ENCODE assay signal across 2 cellular contexts in the genomic region with DNA sequence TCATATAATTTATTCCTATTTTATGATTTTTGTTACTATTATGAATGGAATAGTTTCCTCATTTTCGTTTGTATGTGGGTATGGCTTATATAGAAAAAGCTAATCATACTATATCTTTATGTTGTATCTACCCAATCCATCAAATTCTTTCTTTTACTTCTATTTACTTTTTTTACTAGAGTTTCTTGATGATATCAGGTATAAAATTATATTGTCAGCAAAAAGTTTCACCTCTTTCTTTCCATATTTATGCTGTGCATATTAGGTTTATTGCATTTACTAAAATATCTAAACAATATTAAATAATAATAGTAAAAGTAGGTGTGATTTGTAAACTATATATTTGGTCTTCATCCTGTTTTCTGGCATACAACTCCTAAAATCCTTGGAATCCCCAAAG.
TF ChIP-seq lines count a peak whose summit lies in the region.

No MANE protein-coding gene starts in this region.

TF ChIP-seq in HepG2, 621 proteins besides CTCF, POLR2A, EP300 and RAD21:
- TF ChIP-seq, protein P1, sequence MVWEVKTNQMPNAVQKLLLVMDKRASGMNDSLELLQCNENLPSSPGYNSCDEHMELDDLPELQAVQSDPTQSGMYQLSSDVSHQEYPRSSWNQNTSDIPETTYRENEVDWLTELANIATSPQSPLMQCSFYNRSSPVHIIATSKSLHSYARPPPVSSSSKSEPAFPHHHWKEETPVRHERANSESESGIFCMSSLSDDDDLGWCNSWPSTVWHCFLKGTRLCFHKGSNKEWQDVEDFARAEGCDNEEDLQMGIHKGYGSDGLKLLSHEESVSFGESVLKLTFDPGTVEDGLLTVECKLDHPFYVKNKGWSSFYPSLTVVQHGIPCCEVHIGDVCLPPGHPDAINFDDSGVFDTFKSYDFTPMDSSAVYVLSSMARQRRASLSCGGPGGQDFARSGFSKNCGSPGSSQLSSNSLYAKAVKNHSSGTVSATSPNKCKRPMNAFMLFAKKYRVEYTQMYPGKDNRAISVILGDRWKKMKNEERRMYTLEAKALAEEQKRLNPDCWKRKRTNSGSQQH (CRISPR knock-in tag; IDR thresholded peaks at IDR 0.05; ENCODE audit: low read depth) = no peak
- no peak for TF ChIP-seq SRY (CRISPR knock-in tag; IDR thresholded peaks at IDR 0.05)
- TF ChIP-seq, protein P2, sequence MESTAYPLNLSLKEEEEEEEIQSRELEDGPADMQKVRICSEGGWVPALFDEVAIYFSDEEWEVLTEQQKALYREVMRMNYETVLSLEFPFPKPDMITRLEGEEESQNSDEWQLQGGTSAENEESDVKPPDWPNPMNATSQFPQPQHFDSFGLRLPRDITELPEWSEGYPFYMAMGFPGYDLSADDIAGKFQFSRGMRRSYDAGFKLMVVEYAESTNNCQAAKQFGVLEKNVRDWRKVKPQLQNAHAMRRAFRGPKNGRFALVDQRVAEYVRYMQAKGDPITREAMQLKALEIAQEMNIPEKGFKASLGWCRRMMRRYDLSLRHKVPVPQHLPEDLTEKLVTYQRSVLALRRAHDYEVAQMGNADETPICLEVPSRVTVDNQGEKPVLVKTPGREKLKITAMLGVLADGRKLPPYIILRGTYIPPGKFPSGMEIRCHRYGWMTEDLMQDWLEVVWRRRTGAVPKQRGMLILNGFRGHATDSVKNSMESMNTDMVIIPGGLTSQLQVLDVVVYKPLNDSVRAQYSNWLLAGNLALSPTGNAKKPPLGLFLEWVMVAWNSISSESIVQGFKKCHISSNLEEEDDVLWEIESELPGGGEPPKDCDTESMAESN (CRISPR knock-in tag; conservative IDR thresholded peaks at IDR 0.05) = no peak
- TF ChIP-seq ZNF253 (CRISPR knock-in tag; IDR thresholded peaks at IDR 0.05; ENCODE audit: borderline replicate concordance) = no peak
- TF ChIP-seq MAFF (IDR thresholded peaks at IDR 0.05; ENCODE audit: low read depth, low read length) = peak; percentile 48; the same call in 1 of the 2 replicates
- no peak for TF ChIP-seq CEBPB (IDR thresholded peaks at IDR 0.05; ENCODE audit: borderline replicate concordance, low read depth, low read length)
- TF ChIP-seq, protein P3, sequence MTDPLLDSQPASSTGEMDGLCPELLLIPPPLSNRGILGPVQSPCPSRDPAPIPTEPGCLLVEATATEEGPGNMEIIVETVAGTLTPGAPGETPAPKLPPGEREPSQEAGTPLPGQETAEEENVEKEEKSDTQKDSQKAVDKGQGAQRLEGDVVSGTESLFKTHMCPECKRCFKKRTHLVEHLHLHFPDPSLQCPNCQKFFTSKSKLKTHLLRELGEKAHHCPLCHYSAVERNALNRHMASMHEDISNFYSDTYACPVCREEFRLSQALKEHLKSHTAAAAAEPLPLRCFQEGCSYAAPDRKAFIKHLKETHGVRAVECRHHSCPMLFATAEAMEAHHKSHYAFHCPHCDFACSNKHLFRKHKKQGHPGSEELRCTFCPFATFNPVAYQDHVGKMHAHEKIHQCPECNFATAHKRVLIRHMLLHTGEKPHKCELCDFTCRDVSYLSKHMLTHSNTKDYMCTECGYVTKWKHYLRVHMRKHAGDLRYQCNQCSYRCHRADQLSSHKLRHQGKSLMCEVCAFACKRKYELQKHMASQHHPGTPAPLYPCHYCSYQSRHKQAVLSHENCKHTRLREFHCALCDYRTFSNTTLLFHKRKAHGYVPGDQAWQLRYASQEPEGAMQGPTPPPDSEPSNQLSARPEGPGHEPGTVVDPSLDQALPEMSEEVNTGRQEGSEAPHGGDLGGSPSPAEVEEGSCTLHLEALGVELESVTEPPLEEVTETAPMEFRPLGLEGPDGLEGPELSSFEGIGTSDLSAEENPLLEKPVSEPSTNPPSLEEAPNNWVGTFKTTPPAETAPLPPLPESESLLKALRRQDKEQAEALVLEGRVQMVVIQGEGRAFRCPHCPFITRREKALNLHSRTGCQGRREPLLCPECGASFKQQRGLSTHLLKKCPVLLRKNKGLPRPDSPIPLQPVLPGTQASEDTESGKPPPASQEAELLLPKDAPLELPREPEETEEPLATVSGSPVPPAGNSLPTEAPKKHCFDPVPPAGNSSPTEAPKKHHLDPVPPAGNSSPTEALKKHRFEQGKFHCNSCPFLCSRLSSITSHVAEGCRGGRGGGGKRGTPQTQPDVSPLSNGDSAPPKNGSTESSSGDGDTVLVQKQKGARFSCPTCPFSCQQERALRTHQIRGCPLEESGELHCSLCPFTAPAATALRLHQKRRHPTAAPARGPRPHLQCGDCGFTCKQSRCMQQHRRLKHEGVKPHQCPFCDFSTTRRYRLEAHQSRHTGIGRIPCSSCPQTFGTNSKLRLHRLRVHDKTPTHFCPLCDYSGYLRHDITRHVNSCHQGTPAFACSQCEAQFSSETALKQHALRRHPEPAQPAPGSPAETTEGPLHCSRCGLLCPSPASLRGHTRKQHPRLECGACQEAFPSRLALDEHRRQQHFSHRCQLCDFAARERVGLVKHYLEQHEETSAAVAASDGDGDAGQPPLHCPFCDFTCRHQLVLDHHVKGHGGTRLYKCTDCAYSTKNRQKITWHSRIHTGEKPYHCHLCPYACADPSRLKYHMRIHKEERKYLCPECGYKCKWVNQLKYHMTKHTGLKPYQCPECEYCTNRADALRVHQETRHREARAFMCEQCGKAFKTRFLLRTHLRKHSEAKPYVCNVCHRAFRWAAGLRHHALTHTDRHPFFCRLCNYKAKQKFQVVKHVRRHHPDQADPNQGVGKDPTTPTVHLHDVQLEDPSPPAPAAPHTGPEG (CRISPR knock-in tag; IDR thresholded peaks at IDR 0.05) = no peak
- no peak for TF ChIP-seq ZBTB8A (CRISPR knock-in tag; IDR thresholded peaks at IDR 0.05; ENCODE audit: borderline replicate concordance, low read depth)
- peak; percentile 24 to 69; a peak in 3 of 4 replicates for TF ChIP-seq MAFK (conservative IDR thresholded peaks at IDR 0.05 in 1 of 2, IDR thresholded peaks at IDR 0.05 in 1 of 2; ENCODE audit: low read length in 2 of 2)

TF ChIP-seq in K562, 482 proteins besides CTCF, POLR2A, EP300 and RAD21 (continued from another document):
- peak; percentile 59; the same call in 1 of the 2 replicates for TF ChIP-seq C11orf30 (IDR thresholded peaks at IDR 0.05; ENCODE audit: low read depth)
- peak; percentile 35; the same call in 1 of the 2 replicates for TF ChIP-seq MAFG (tag; conservative IDR thresholded peaks at IDR 0.05)
- TF ChIP-seq ZNF316 (IDR thresholded peaks at IDR 0.05) = peak; percentile 75
